ENCODE assay signal across 1 cellular context in the genomic region with DNA sequence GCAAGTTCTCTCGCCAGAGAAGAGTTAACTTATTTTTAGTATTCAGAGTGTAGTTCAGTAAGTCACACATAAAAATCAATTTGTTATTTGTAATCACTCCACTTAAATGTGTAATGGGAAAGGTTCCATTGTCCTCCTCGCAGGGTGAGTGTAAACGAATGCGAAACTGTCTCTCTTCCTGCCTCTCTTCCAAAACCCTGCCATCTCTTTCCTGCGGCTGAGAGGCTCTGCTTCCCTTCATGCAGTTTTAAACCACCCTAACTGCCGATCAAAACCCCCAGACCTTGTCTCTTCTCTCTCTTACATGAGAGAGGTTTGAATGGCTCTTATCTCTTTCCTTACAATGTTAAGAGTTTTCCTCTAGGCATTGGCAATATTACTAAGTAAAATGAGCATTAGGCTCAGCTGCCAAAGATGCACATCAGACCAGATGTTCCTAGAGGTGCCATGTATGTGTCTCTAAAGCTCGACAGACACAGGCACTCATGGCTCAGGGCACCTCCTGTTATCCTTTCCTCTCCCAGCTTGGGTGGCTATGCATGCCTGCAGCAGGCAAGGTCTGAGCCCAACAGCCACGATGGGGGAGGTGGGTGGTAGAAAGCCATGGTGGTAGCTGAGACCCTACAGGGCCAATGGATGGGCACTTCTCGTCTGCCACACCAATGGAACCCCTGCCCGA.
TF ChIP-seq lines count a peak whose summit lies in the region.

No MANE protein-coding gene starts in this region.

TF ChIP-seq in WTC11, 78 proteins besides CTCF, POLR2A, EP300 and RAD21 (continued from another document):
- TF ChIP-seq, protein P1, sequence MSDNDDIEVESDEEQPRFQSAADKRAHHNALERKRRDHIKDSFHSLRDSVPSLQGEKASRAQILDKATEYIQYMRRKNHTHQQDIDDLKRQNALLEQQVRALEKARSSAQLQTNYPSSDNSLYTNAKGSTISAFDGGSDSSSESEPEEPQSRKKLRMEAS (CRISPR knock-in tag; IDR thresholded peaks at IDR 0.05): no peak
- TF ChIP-seq TEAD1 (CRISPR knock-in tag; IDR thresholded peaks at IDR 0.05): no peak
- TF ChIP-seq, protein P2, sequence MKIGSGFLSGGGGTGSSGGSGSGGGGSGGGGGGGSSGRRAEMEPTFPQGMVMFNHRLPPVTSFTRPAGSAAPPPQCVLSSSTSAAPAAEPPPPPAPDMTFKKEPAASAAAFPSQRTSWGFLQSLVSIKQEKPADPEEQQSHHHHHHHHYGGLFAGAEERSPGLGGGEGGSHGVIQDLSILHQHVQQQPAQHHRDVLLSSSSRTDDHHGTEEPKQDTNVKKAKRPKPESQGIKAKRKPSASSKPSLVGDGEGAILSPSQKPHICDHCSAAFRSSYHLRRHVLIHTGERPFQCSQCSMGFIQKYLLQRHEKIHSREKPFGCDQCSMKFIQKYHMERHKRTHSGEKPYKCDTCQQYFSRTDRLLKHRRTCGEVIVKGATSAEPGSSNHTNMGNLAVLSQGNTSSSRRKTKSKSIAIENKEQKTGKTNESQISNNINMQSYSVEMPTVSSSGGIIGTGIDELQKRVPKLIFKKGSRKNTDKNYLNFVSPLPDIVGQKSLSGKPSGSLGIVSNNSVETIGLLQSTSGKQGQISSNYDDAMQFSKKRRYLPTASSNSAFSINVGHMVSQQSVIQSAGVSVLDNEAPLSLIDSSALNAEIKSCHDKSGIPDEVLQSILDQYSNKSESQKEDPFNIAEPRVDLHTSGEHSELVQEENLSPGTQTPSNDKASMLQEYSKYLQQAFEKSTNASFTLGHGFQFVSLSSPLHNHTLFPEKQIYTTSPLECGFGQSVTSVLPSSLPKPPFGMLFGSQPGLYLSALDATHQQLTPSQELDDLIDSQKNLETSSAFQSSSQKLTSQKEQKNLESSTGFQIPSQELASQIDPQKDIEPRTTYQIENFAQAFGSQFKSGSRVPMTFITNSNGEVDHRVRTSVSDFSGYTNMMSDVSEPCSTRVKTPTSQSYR (CRISPR knock-in tag; IDR thresholded peaks at IDR 0.05): no peak
- TF ChIP-seq ZNF671 (CRISPR knock-in tag; IDR thresholded peaks at IDR 0.05): no peak
- no peak for TF ChIP-seq RELA (CRISPR knock-in tag; IDR thresholded peaks at IDR 0.05; ENCODE audit: borderline replicate concordance)
- no peak for TF ChIP-seq NFE2L1 (CRISPR knock-in tag; IDR thresholded peaks at IDR 0.05)
- TF ChIP-seq KAT7 (CRISPR knock-in tag; IDR thresholded peaks at IDR 0.05; ENCODE audit: borderline replicate concordance): no peak
- no peak for TF ChIP-seq ATF3 (CRISPR knock-in tag; conservative IDR thresholded peaks at IDR 0.05)
- no peak for TF ChIP-seq TCF7 (CRISPR knock-in tag; IDR thresholded peaks at IDR 0.05; ENCODE audit: low read depth)
- TF ChIP-seq, protein P3, sequence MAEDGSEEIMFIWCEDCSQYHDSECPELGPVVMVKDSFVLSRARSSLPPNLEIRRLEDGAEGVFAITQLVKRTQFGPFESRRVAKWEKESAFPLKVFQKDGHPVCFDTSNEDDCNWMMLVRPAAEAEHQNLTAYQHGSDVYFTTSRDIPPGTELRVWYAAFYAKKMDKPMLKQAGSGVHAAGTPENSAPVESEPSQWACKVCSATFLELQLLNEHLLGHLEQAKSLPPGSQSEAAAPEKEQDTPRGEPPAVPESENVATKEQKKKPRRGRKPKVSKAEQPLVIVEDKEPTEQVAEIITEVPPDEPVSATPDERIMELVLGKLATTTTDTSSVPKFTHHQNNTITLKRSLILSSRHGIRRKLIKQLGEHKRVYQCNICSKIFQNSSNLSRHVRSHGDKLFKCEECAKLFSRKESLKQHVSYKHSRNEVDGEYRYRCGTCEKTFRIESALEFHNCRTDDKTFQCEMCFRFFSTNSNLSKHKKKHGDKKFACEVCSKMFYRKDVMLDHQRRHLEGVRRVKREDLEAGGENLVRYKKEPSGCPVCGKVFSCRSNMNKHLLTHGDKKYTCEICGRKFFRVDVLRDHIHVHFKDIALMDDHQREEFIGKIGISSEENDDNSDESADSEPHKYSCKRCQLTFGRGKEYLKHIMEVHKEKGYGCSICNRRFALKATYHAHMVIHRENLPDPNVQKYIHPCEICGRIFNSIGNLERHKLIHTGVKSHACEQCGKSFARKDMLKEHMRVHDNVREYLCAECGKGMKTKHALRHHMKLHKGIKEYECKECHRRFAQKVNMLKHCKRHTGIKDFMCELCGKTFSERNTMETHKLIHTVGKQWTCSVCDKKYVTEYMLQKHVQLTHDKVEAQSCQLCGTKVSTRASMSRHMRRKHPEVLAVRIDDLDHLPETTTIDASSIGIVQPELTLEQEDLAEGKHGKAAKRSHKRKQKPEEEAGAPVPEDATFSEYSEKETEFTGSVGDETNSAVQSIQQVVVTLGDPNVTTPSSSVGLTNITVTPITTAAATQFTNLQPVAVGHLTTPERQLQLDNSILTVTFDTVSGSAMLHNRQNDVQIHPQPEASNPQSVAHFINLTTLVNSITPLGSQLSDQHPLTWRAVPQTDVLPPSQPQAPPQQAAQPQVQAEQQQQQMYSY (CRISPR knock-in tag; IDR thresholded peaks at IDR 0.05): no peak
- no peak for TF ChIP-seq ZNF219 (CRISPR knock-in tag; IDR thresholded peaks at IDR 0.05; ENCODE audit: borderline replicate concordance)
- no peak for TF ChIP-seq NR1H2 (CRISPR knock-in tag; IDR thresholded peaks at IDR 0.05)
TF ChIP-seq in WTC11: peak in this region for 0.
